1 cellular context compared by ENCODE assay signal in the genomic region with DNA sequence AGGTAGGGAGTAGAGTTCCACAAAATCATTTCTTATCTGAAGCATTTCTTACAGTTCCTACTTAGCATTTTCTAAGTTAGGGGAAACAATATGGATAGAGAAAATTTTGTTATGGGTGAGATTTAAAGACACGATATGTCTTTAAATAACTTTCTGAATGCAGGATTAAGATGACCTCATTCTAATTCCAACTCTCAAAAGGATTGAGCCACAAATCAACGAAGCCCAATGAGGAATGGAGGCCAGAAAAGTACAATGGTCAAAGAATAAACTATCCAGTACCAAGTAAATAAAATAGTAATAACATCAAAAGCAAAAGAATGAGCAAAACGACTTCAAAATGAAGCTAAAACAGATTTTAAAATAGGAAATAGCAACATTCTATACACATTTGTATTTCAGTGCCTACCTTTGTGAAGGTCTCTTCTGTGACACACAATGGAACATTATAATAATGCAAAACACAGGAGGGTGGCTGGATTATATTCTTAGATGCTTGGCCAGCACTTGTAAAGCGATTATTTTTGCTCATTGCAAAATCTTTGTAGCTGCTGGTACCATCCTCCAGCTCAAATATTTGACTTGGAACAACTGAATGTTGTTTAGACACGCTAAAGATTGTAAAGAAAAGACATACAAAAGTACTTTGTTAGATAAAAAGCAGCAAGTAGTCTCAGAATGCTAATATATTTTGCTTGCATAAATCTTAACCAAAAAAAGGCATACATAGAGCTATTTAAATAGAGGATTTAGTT.
TF ChIP-seq lines count a peak whose summit lies in the region.

No MANE protein-coding gene starts in this region.

TF ChIP-seq in HepG2, 621 proteins besides CTCF, POLR2A, EP300 and RAD21 (continued from another document):
- TF ChIP-seq, protein P1, sequence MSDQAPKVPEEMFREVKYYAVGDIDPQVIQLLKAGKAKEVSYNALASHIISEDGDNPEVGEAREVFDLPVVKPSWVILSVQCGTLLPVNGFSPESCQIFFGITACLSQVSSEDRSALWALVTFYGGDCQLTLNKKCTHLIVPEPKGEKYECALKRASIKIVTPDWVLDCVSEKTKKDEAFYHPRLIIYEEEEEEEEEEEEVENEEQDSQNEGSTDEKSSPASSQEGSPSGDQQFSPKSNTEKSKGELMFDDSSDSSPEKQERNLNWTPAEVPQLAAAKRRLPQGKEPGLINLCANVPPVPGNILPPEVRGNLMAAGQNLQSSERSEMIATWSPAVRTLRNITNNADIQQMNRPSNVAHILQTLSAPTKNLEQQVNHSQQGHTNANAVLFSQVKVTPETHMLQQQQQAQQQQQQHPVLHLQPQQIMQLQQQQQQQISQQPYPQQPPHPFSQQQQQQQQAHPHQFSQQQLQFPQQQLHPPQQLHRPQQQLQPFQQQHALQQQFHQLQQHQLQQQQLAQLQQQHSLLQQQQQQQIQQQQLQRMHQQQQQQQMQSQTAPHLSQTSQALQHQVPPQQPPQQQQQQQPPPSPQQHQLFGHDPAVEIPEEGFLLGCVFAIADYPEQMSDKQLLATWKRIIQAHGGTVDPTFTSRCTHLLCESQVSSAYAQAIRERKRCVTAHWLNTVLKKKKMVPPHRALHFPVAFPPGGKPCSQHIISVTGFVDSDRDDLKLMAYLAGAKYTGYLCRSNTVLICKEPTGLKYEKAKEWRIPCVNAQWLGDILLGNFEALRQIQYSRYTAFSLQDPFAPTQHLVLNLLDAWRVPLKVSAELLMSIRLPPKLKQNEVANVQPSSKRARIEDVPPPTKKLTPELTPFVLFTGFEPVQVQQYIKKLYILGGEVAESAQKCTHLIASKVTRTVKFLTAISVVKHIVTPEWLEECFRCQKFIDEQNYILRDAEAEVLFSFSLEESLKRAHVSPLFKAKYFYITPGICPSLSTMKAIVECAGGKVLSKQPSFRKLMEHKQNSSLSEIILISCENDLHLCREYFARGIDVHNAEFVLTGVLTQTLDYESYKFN (CRISPR knock-in tag; conservative IDR thresholded peaks at IDR 0.05), result no peak
- TF ChIP-seq SKI (IDR thresholded peaks at IDR 0.05; ENCODE audit: partially characterized antibody), result no peak
- TF ChIP-seq ATF7 (IDR thresholded peaks at IDR 0.05), result peak; percentile 69
- TF ChIP-seq ATF7 (CRISPR knock-in tag; IDR thresholded peaks at IDR 0.05), result no peak
- TF ChIP-seq SRSF9 (IDR thresholded peaks at IDR 0.05; ENCODE audit: borderline replicate concordance, insufficient read depth, low read depth, low read length, poor library complexity, severe bottlenecking), result no peak
- TF ChIP-seq ZKSCAN8 (CRISPR knock-in tag; IDR thresholded peaks at IDR 0.05; ENCODE audit: borderline replicate concordance), result no peak
- TF ChIP-seq ZNF431 (CRISPR knock-in tag; IDR thresholded peaks at IDR 0.05; ENCODE audit: borderline replicate concordance, low read depth), result no peak
- TF ChIP-seq ZBTB8A (CRISPR knock-in tag; IDR thresholded peaks at IDR 0.05; ENCODE audit: borderline replicate concordance, low read depth), result no peak
- peak; percentile 41 for TF ChIP-seq AGO2 (optimal IDR thresholded peaks at IDR 0.05; ENCODE audit: low read depth, low read length)
- no peak for TF ChIP-seq KDM2A (CRISPR knock-in tag; IDR thresholded peaks at IDR 0.05; ENCODE audit: borderline replicate concordance, low read depth)
